ENCODE assay signal across 8 cellular contexts in genomic region chr7:101216860-101217387, GRCh38. TPM values are rescaled to one million over a fixed set of nuclear protein-coding genes. Genes with fewer than 3 reads are reported as not detected.
DNase-seq lines count a peak whose midpoint lies in the region; ATAC-seq and TF ChIP-seq lines count a peak whose summit lies in the region.

No MANE protein-coding gene starts in this region.

- DNase-seq in lower lobe of right lung (no peak), type B pancreatic cell (ENCODE audit: extremely low spot score, unreplicated experiment) (no peak), NCI-H1092 (lab: John Stamatoyannopoulos, UW) (no peak)
- no peak for DNase-seq in effector CD4-positive, alpha-beta T cell

- H3K4me1 ChIP-seq in HUES6 (ENCODE audit: control insufficient read depth, insufficient read depth, low read length), result peaks cover 17% of the 10 kb centered on the region
- peaks cover 30% of the 10 kb centered on the region for H3K4me1 ChIP-seq in lower lobe of right lung

- H3K9me3 ChIP-seq in HUES6 (ENCODE audit: control insufficient read depth, insufficient read depth, low read depth, low read length) (no peaks in the 10 kb centered on the region), lower lobe of right lung (no peaks in the 10 kb centered on the region)

- H3K27ac ChIP-seq in C4-2B (peak overlapping the region; percentile 85), HUES6 (ENCODE audit: low read depth, low read length) (peak overlapping the region; percentile 71; the same call in 1 of the 2 replicates), lower lobe of right lung (peak overlapping the region; percentile 93)

- H3K4me3 Mint-ChIP-seq in brain, result peak overlapping the region; percentile 96 to 99 (median 99)
- H3K4me3 Mint-ChIP-seq in type B pancreatic cell, result peak overlapping the region; percentile 99

- TF ChIP-seq CTCF in C4-2B (conservative IDR thresholded peaks at IDR 0.05), result no peak
- peak in 1 of 2 experiments; percentile 11 for TF ChIP-seq CTCF in brain (conservative IDR thresholded peaks at IDR 0.05)
- TF ChIP-seq CTCF in lower lobe of right lung (IDR thresholded peaks at IDR 0.05), result no peak
- no peak for TF ChIP-seq CTCF in type B pancreatic cell (conservative IDR thresholded peaks at IDR 0.05)

- H3K4me3 ChIP-seq in HUES6 (ENCODE audit: low read depth, low read length), result peak overlapping the region; percentile 88
- H3K4me3 ChIP-seq in lower lobe of right lung, result peak overlapping the region; percentile 94

- peak overlapping the region; percentile 76 for H3K9ac ChIP-seq in HUES6 (ENCODE audit: low read length)

- H3K4me1 Mint-ChIP-seq in brain (peaks cover 54% of the 10 kb centered on the region), type B pancreatic cell (ENCODE audit: unreplicated experiment) (peaks cover 19% of the 10 kb centered on the region)

- ATAC-seq in GM19455 (IDR thresholded peaks at IDR 0.05; ENCODE audit: unreplicated experiment) (peak; percentile 18), lower lobe of right lung (peak in 1 of 2 donors; percentile 15)

- intact Hi-C loops in lower lobe of right lung (cut with DNase I), result no loop called here

- peaks cover 17% of the 10 kb centered on the region for H3K36me3 ChIP-seq in HUES6 (ENCODE audit: control insufficient read depth, insufficient read depth, low read length)
- H3K36me3 ChIP-seq in lower lobe of right lung, result peaks cover 49% of the 10 kb centered on the region

- H3K9me3 Mint-ChIP-seq in brain (peaks cover 0 to 9% (median 0%) of the 10 kb centered on the region in 5 experiments), type B pancreatic cell (no peaks in the 10 kb centered on the region)

- H3K27me3 ChIP-seq in HUES6 (ENCODE audit: control insufficient read depth, insufficient read depth, low read length), result no peaks in the 10 kb centered on the region
- no peaks in the 10 kb centered on the region for H3K27me3 ChIP-seq in lower lobe of right lung (ENCODE audit: low read depth)

- peak overlapping the region; percentile 89 to 98 (median 96) for H3K27ac Mint-ChIP-seq in brain
- H3K27ac Mint-ChIP-seq in type B pancreatic cell, result peak overlapping the region; percentile 43

- H3K36me3 Mint-ChIP-seq in brain, result peaks cover 28% of the 10 kb centered on the region
- H3K36me3 Mint-ChIP-seq in type B pancreatic cell, result peaks cover 3% of the 10 kb centered on the region

- no peaks in the 10 kb centered on the region for H3K27me3 Mint-ChIP-seq in brain
- H3K27me3 Mint-ChIP-seq in type B pancreatic cell, result no peaks in the 10 kb centered on the region

RNA-seq across cellular contexts. Expression of gene PLOD3, which starts 0.5 kb away (rescaled TPM):
- 73.5 TPM for polyA plus RNA-seq in brain (ENCODE audit: insufficient read depth, low read depth, low replicate concordance)
- total RNA-seq in lower lobe of right lung (87.9 TPM), type B pancreatic cell (ENCODE audit: low replicate concordance) (37.5 and 65.7 TPM in 2 replicates)

RNA-seq across cellular contexts. Expression of gene ZNHIT1, which starts 1.0 kb away (rescaled TPM):
- polyA plus RNA-seq in brain (ENCODE audit: insufficient read depth, low read depth, low replicate concordance), result 118 TPM
- total RNA-seq in lower lobe of right lung (55.4 TPM), type B pancreatic cell (ENCODE audit: low replicate concordance) (61.1 and 68.7 TPM in 2 replicates)

RNA-seq across cellular contexts. Expression of gene MOGAT3, which starts 16.1 kb away (rescaled TPM):
- not detected for polyA plus RNA-seq in brain (ENCODE audit: insufficient read depth, low read depth, low replicate concordance)
- total RNA-seq in lower lobe of right lung (not detected), type B pancreatic cell (ENCODE audit: low replicate concordance) (0.94 and 1.1 TPM in 2 replicates)

RNA-seq across cellular contexts. Expression of gene CLDN15, which starts 20.7 kb away (rescaled TPM):
- 4.6 TPM for polyA plus RNA-seq in brain (ENCODE audit: insufficient read depth, low read depth, low replicate concordance)
- 11.1 TPM for total RNA-seq in lower lobe of right lung
- total RNA-seq in type B pancreatic cell (ENCODE audit: low replicate concordance), result 9.5 and 16.3 TPM in 2 replicates

RNA-seq across cellular contexts. Expression of gene FIS1, which starts 28.0 kb away (rescaled TPM):
- polyA plus RNA-seq in brain (ENCODE audit: insufficient read depth, low read depth, low replicate concordance), result 326 TPM
- 133 TPM for total RNA-seq in lower lobe of right lung
- 110 and 114 TPM in 2 replicates for total RNA-seq in type B pancreatic cell (ENCODE audit: low replicate concordance)
